9 cellular contexts compared by ENCODE assay signal in genomic region chr18:9876867-9877654, GRCh38. TPM values are rescaled to one million over a fixed set of nuclear protein-coding genes. Genes with fewer than 3 reads are reported as not detected.
DNase-seq lines count a peak whose midpoint lies in the region; ATAC-seq and TF ChIP-seq lines count a peak whose summit lies in the region.
"Had no signal": no experiment of that assay in that cellular context is flagged by ENCODE, and none has a peak within 500 bp of the region (broad histone marks: within the 10 kb centered on the region; RNA-seq: fewer than 3 reads in every experiment).

No MANE protein-coding gene starts in this region.

- H3K4me3 Mint-ChIP-seq in H9, result no peak overlapping the region
- H3K4me3 Mint-ChIP-seq: naive B cell had no signal

- no peak overlapping the region for H2BK20ac ChIP-seq in H9 (ENCODE audit: low read depth, low read length, poor library complexity, severe bottlenecking)

- H3K9me3 Mint-ChIP-seq in H9, result no peaks in the 10 kb centered on the region
- H3K9me3 Mint-ChIP-seq: naive B cell had no signal

- H3K79me1 ChIP-seq in H9 (ENCODE audit: insufficient read depth, low read depth, low read length, poor library complexity, severe bottlenecking), result no peaks in the 10 kb centered on the region

- no peaks in the 10 kb centered on the region for H3K36me3 ChIP-seq in SJCRH30

- peak; percentile 8 to 27 for DNase-seq in SJCRH30
- DNase-seq in fibroblast of villous mesenchyme (ENCODE audit: low read depth), result peak; percentile 100
- no peak for DNase-seq in sciatic nerve (ENCODE audit: low spot score)
- no peak for DNase-seq in KG1 (lab: John Stamatoyannopoulos, UW)
- DNase-seq in H9, result no peak
- DNase-seq in GM10266 (ENCODE audit: extremely low spot score), result no peak
- DNase-seq: naive B cell had no signal

- peaks cover 9 to 14% of the 10 kb centered on the region in 2 experiments; a peak in 3 of 4 replicates for H3K4me1 Mint-ChIP-seq in H9
- H3K4me1 Mint-ChIP-seq: naive B cell had no signal

- H3K4me2 ChIP-seq in H9 (ENCODE audit: insufficient read depth, insufficient read length, low read length), result no peak overlapping the region

- H4K5ac ChIP-seq in H9 (ENCODE audit: insufficient read length, low read depth, low read length), result no peak overlapping the region

- no peak overlapping the region for H2BK120ac ChIP-seq in H9 (ENCODE audit: low read depth, low read length, poor library complexity, severe bottlenecking)

- H4K8ac ChIP-seq in H9 (replicated peaks; ENCODE audit: insufficient read length, low read depth, low read length), result no peak overlapping the region

- no peaks in the 10 kb centered on the region for H4K20me1 ChIP-seq in H9 (ENCODE audit: control insufficient read depth, insufficient read depth, insufficient read length)

- H3K18ac ChIP-seq in H9 (ENCODE audit: insufficient read length, low read depth, low read length), result no peak overlapping the region

- no peak overlapping the region for H4K91ac ChIP-seq in H9 (ENCODE audit: insufficient read length, low read depth, low read length)

- H2BK12ac ChIP-seq in H9 (ENCODE audit: insufficient read length, low read depth, low read length), result no peak overlapping the region

- H3K4ac ChIP-seq in H9 (ENCODE audit: low read depth, low read length), result no peak overlapping the region

- H3K36me3 Mint-ChIP-seq in H9 (ENCODE audit: insufficient read depth in 1 of 3, low read depth in 3 of 3), result no peaks in the 10 kb centered on the region
- H3K36me3 Mint-ChIP-seq: naive B cell had no signal

- no peak overlapping the region; a peak in 1 of 7 replicates for H3K27ac Mint-ChIP-seq in H9
- H3K27ac Mint-ChIP-seq: naive B cell had no signal

- WGBS in H9 (ENCODE audit: extremely low coverage, insufficient read length, low lambda C conversion rate), result no CpG with 5 or more reads among the region's 9 CpGs

- H3K4me3 ChIP-seq in SJCRH30 (peak overlapping the region; percentile 46), fibroblast of villous mesenchyme (ENCODE audit: low read depth, low read length) (peak overlapping the region; percentile 47)

- H2BK5ac ChIP-seq in H9 (ENCODE audit: insufficient read length, low read length), result no peak overlapping the region

- no peak overlapping the region for H2BK15ac ChIP-seq in H9 (ENCODE audit: low read depth, low read length)

- H3K23me2 ChIP-seq in H9 (ENCODE audit: insufficient read length, low read depth, low read length, poor library complexity, severe bottlenecking), result no peaks in the 10 kb centered on the region

- TF ChIP-seq CTCF in fibroblast of villous mesenchyme (IDR thresholded peaks at IDR 0.05; ENCODE audit: insufficient read depth, low read depth, low read length) (no peak), H9 (conservative IDR thresholded peaks at IDR 0.05) (no peak), GM10266 (IDR thresholded peaks at IDR 0.05; ENCODE audit: control insufficient read depth, insufficient read depth, low read depth, missing control alignments) (no peak)

- H3K9ac ChIP-seq in H9 (ENCODE audit: extremely low read depth, insufficient read length, low read length), result no peak overlapping the region

- peaks cover 7% of the 10 kb centered on the region; the same call in 1 of the 2 replicates for H3K4me1 ChIP-seq in SJCRH30
- no peaks in the 10 kb centered on the region for H3K4me1 ChIP-seq in H9 (ENCODE audit: insufficient read depth, low read length)

- no peak overlapping the region for H2AK5ac ChIP-seq in H9 (ENCODE audit: insufficient read length, low read length)

- no peaks in the 10 kb centered on the region for H3K79me2 ChIP-seq in H9 (ENCODE audit: insufficient read depth, low read length)

- H2AFZ ChIP-seq in H9 (ENCODE audit: low read length), result no peak overlapping the region

- no peak overlapping the region for H3K56ac ChIP-seq in H9 (ENCODE audit: insufficient read length, low read depth, low read length)

- no peaks in the 10 kb centered on the region for H3K27me3 Mint-ChIP-seq in H9 (ENCODE audit: low read depth)

- H3K27ac ChIP-seq in SJCRH30, result peak overlapping the region; percentile 26; the same call in 1 of the 2 replicates
- H3K27ac ChIP-seq in H9 (ENCODE audit: insufficient read length, low read depth, low read length), result no peak overlapping the region

- ATAC-seq in GM21619 (IDR thresholded peaks at IDR 0.05; ENCODE audit: unreplicated experiment) (peak; percentile 58), sciatic nerve (peak; percentile 92), HG03039 (IDR thresholded peaks at IDR 0.05; ENCODE audit: unreplicated experiment) (no peak)

- no peak overlapping the region for H3K23ac ChIP-seq in H9 (ENCODE audit: insufficient read length, low read depth, low read length)

- H3K14ac ChIP-seq in H9 (ENCODE audit: insufficient read depth, low read length), result no peak overlapping the region

- H3T11ph ChIP-seq in H9 (ENCODE audit: low read length), result no peak overlapping the region

- H3K27me3 ChIP-seq in SJCRH30 (no peaks in the 10 kb centered on the region), H9 (ENCODE audit: insufficient read depth, low read length) (no peaks in the 10 kb centered on the region)

- H3K9me3 ChIP-seq in SJCRH30 (replicated peaks) (no peaks in the 10 kb centered on the region), H9 (ENCODE audit: control insufficient read depth, low read depth, low read length) (no peaks in the 10 kb centered on the region)

- intact Hi-C loops in sciatic nerve (cut with DNase I), result no loop called here

RNA-seq across cellular contexts. Expression of gene TXNDC2, which starts 8.7 kb away (rescaled TPM):
- 0.06 and 0.08 TPM in 2 replicates for total RNA-seq in SJCRH30 (2014; rRNA removed; shearing (Covaris generic))
- under 0.01 TPM in 1 of 2 replicates, not detected in the other for total RNA-seq in fibroblast of villous mesenchyme
- total RNA-seq in sciatic nerve, result not detected
- total RNA-seq in H9 (2021), result 0.28 TPM in 1 of 2 replicates, not detected in the other

RNA-seq across cellular contexts. Expression of gene VAPA, which starts 36.8 kb away (rescaled TPM):
- total RNA-seq in SJCRH30 (2014; rRNA removed; shearing (Covaris generic)), result 154 and 164 TPM in 2 replicates
- 203 and 288 TPM in 2 replicates for total RNA-seq in fibroblast of villous mesenchyme
- total RNA-seq in sciatic nerve, result 184 TPM
- total RNA-seq in H9 (2021), result 126 and 141 TPM in 2 replicates

Comparison
In these comparisons a context has a peak if more than half of its experiments do, and no peak if none do; other contexts are left out.
1. DNase-seq: peak in SJCRH30 (2 of 2) and fibroblast of villous mesenchyme (single experiment); none in sciatic nerve (single experiment), KG1 (single experiment), H9 (single experiment) and GM10266 (single experiment).